26 cellular contexts compared by ENCODE assay signal in genomic region chr12:4444031-4444430, GRCh38. TPM values are rescaled to one million over a fixed set of nuclear protein-coding genes. Genes with fewer than 3 reads are reported as not detected.
DNase-seq lines count a peak whose midpoint lies in the region; ATAC-seq, FAIRE-seq and TF ChIP-seq lines count a peak whose summit lies in the region.
"Had no signal": no experiment of that assay in that cellular context is flagged by ENCODE, and none has a peak within 500 bp of the region (broad histone marks: within the 10 kb centered on the region; RNA-seq: fewer than 3 reads in every experiment).

No MANE protein-coding gene starts in this region.

- H3K4me1 ChIP-seq in BLaER1 treated with 17β-estradiol and CSF1 and Interleukin-3, amounts not matched to agents 10 nM and 100 nM: peaks cover 60 to 91% (median 85%) of the 10 kb centered on the region in 10 experiments
- H3K4me1 ChIP-seq: BE2C had no signal

- no peaks in the 10 kb centered on the region for H3K36me3 Mint-ChIP-seq in osteocyte (ENCODE audit: unreplicated experiment)
- H3K36me3 Mint-ChIP-seq: CD8-positive, alpha-beta T cell had no signal

- ATAC-seq in HG02885 (IDR thresholded peaks at IDR 0.05; ENCODE audit: poor library complexity, unreplicated experiment) (no peak), GM18519 (IDR thresholded peaks at IDR 0.05; ENCODE audit: low FRiP score, unreplicated experiment) (no peak)
- ATAC-seq: CD8-positive, alpha-beta T cell; HepG2; PC-3; SK-N-SH treated with all-trans-retinoic acid at 6 μM for 48 hours had no signal

- H3K9me3 ChIP-seq in BLaER1 treated with 17β-estradiol and CSF1 and Interleukin-3, amounts not matched to agents 10 nM and 100 nM (replicated peaks in 1 of 11): peaks cover 0 to 56% (median 46%) of the 10 kb centered on the region in 11 experiments; a peak in 16 of 22 replicates
- H3K9me3 ChIP-seq: BE2C had no signal

- H3K4me1 Mint-ChIP-seq in osteocyte (ENCODE audit: unreplicated experiment): peaks cover 18% of the 10 kb centered on the region

- peak overlapping the region in 9 of 11 experiments; percentile 47 to 90 (median 86); a peak in 17 of 22 replicates for H3K9ac ChIP-seq in BLaER1 treated with 17β-estradiol and CSF1 and Interleukin-3, amounts not matched to agents 10 nM and 100 nM
- H3K9ac ChIP-seq: GM23248 had no signal

- H3K9me3 Mint-ChIP-seq in osteocyte (ENCODE audit: unreplicated experiment): no peaks in the 10 kb centered on the region
- H3K9me3 Mint-ChIP-seq: CD8-positive, alpha-beta T cell had no signal

- peaks cover 0 to 66% (median 63%) of the 10 kb centered on the region in 11 experiments; a peak in 18 of 22 replicates for H3K36me3 ChIP-seq in BLaER1 treated with 17β-estradiol and CSF1 and Interleukin-3, amounts not matched to agents 10 nM and 100 nM
- H3K36me3 ChIP-seq in H7 (replicated peaks; ENCODE audit: control insufficient read depth, insufficient read depth, low read length): no peaks in the 10 kb centered on the region
- H3K36me3 ChIP-seq: BE2C had no signal

- peaks cover 0 to 18% (median 0%) of the 10 kb centered on the region in 11 experiments; a peak in 2 of 22 replicates for H4K20me1 ChIP-seq in BLaER1 treated with 17β-estradiol and CSF1 and Interleukin-3, amounts not matched to agents 10 nM and 100 nM

- DNase-seq in H7 (peak; percentile 13), frontal cortex (ENCODE audit: low spot score in 2 of 2) (peak; percentile 0 to 1), osteocyte (ENCODE audit: extremely low spot score, unreplicated experiment) (peak; percentile 57), HTR-8/SVneo (ENCODE audit: insufficient read length, low spot score) (no peak)
- DNase-seq in activated CD4-positive, alpha-beta T cell treated with anti-CD3 and anti-CD28 coated beads for 1 hour: no peak
- DNase-seq: BE2C; Calu3; CD8-positive, alpha-beta T cell; EL; GM23248; KBM-7; NCI-H1417; NCI-H187; NCI-H2107; NCI-H226; NCI-H524 treated with DMSO at 0.1 percent for 48 hours; PC-3; SIG-M5 had no signal

- H3K27ac Mint-ChIP-seq in osteocyte (ENCODE audit: unreplicated experiment): no peak overlapping the region
- H3K27ac Mint-ChIP-seq: CD8-positive, alpha-beta T cell had no signal

- no peak overlapping the region for H3K4me3 Mint-ChIP-seq in osteocyte (ENCODE audit: unreplicated experiment)
- H3K4me3 Mint-ChIP-seq: CD8-positive, alpha-beta T cell had no signal

- no peak for TF ChIP-seq CTCF in osteocyte (IDR thresholded peaks at IDR 0.05)

- FAIRE-seq in frontal cortex (lab: Jason Lieb, UNC) (no peak), HTR-8/SVneo (lab: Jason Lieb, UNC) (no peak)
- FAIRE-seq: A204.1, GM12891, HepG2 had no signal

- peak overlapping the region in 9 of 11 experiments; percentile 13 to 95 (median 93); a peak in 17 of 22 replicates for H3K27ac ChIP-seq in BLaER1 treated with 17β-estradiol and CSF1 and Interleukin-3, amounts not matched to agents 10 nM and 100 nM
- H3K27ac ChIP-seq: GM23248, RWPE1 had no signal

- H3K4me2 ChIP-seq in BLaER1 treated with 17β-estradiol and CSF1 and Interleukin-3, amounts not matched to agents 10 nM and 100 nM: peak overlapping the region; percentile 85 to 99 (median 94)

- no peaks in the 10 kb centered on the region for H3K27me3 ChIP-seq in BLaER1 treated with 17β-estradiol and CSF1 and Interleukin-3, amounts not matched to agents 10 nM and 100 nM
- H3K27me3 ChIP-seq in H7 (ENCODE audit: control insufficient read depth, insufficient read depth, low read length): no peaks in the 10 kb centered on the region

- H3K27me3 Mint-ChIP-seq in osteocyte (ENCODE audit: unreplicated experiment): no peaks in the 10 kb centered on the region

- peak overlapping the region in 8 of 10 experiments; percentile 63 to 87 (median 84); a peak in 16 of 20 replicates for H3K4me3 ChIP-seq in BLaER1 treated with 17β-estradiol and CSF1 and Interleukin-3, amounts not matched to agents 10 nM and 100 nM
- no peak overlapping the region for H3K4me3 ChIP-seq in H7 (ENCODE audit: insufficient read depth, low read depth, low read length)
- H3K4me3 ChIP-seq: GM23248 had no signal

RNA-seq across cellular contexts. Expression of gene FGF6, which starts 1.6 kb away (rescaled TPM):
- total RNA-seq in H7 (2014; rRNA removed; shearing (Covaris generic)): not detected in 2 replicates
- total RNA-seq in frontal cortex (not detected), osteocyte (not detected in 2 replicates)
- total RNA-seq: Calu3; CD8-positive, alpha-beta T cell; GM23248; HepG2; PC-3 had no signal

Comparison
In these comparisons a context has a peak if more than half of its experiments do, and no peak if none do; other contexts are left out.
1. DNase-seq: peak in H7 (single experiment), frontal cortex (2 of 2) and osteocyte (single experiment); none in activated CD4-positive, alpha-beta T cell treated with anti-CD3 and anti-CD28 coated beads for 1 hour (single experiment) and HTR-8/SVneo (single experiment).